Comparison of ENCODE assay signal across 14 cellular contexts in genomic region chr19:16268676-16269319, GRCh38. TPM values are rescaled to one million over a fixed set of nuclear protein-coding genes. Genes with fewer than 3 reads are reported as not detected.
A peak's percentile ranks its signal among the peaks of the same experiment; 100 is the strongest.
DNase-seq lines count a peak whose midpoint lies in the region; ATAC-seq and TF ChIP-seq lines count a peak whose summit lies in the region.
"Had no signal": no experiment of that assay in that cellular context is flagged by ENCODE, and none has a peak within 500 bp of the region (broad histone marks: within the 10 kb centered on the region; RNA-seq: fewer than 3 reads in every experiment).

No MANE protein-coding gene starts in this region.

- H3K27me3 Mint-ChIP-seq in CD4-positive, alpha-beta T cell = no peaks in the 10 kb centered on the region
- H3K27me3 Mint-ChIP-seq: IgD-negative memory B cell had no signal

- no peaks in the 10 kb centered on the region for H3K27me3 ChIP-seq in CD4-positive, alpha-beta T cell (ENCODE audit: control insufficient read depth, insufficient read depth, low read length)
- H3K27me3 ChIP-seq: gastrocnemius medialis had no signal

- no peaks in the 10 kb centered on the region for H3K36me3 Mint-ChIP-seq in CD4-positive, alpha-beta T cell (ENCODE audit: low read depth)
- H3K36me3 Mint-ChIP-seq: IgD-negative memory B cell had no signal

- peak overlapping the region; percentile 61 for H3K27ac Mint-ChIP-seq in CD4-positive, alpha-beta T cell

- peak in 7 of 10 experiments; percentile 33 to 49 (median 39) for DNase-seq in CD4-positive, alpha-beta T cell
- DNase-seq in activated CD4-positive, alpha-beta T cell treated with anti-CD3 and anti-CD28 coated beads for 48 hours = peak; percentile 44
- peak; percentile 60 for DNase-seq in activated naive CD4-positive, alpha-beta T cell treated with anti-CD3 and anti-CD28 coated beads, Interleukin-2, amount 50 U/mL, for 16 hours
- peak; percentile 39 to 52 for DNase-seq in stimulated activated CD4-positive, alpha-beta T cell treated with anti-CD3 and anti-CD28 coated beads, Interleukin-2, amount 100 ng/mL, for 24 hours
- DNase-seq in HUDEP-2 (lab: John Stamatoyannopoulos, UW; ENCODE audit: unreplicated experiment in 76 of 76) (no peak), NCI-H1092 treated with DMSO at 0.1 percent for 48 hours (lab: John Stamatoyannopoulos, UW) (no peak), nucleus accumbens (lab: John Stamatoyannopoulos, UW) (no peak), islet precursor cell (no peak)
- DNase-seq: cerebellar nuclear complex, DMS 273 treated with DMSO at 0.1 percent for 48 hours, gastrocnemius medialis, NCI-H1105 had no signal

- peak; percentile 61 for ATAC-seq in CD4-positive, alpha-beta T cell (ENCODE audit: poor library complexity)
- ATAC-seq: gastrocnemius medialis, right cardiac atrium had no signal

- peak overlapping the region; percentile 38 for H3K4me3 Mint-ChIP-seq in CD4-positive, alpha-beta T cell
- H3K4me3 Mint-ChIP-seq: IgD-negative memory B cell had no signal

- intact Hi-C loops in CD4-positive, alpha-beta T cell (cut with DNase I, micrococcal nuclease) = no loop called here

- TF ChIP-seq CTCF in CD4-positive, alpha-beta T cell (IDR thresholded peaks at IDR 0.05) = no peak

- POLR2A ChIA-PET in CD4-positive, alpha-beta T cell (lab: Charles Lee) = interaction anchor here (0.6 to 3.7 kb wide), 12 partner anchors 10 to 130 kb away, joined by 3 to 21 read pairs (median 4); partner anchors contain the start of gene KLF2

- H3K4me1 Mint-ChIP-seq in CD4-positive, alpha-beta T cell (ENCODE audit: low read depth) = peaks cover 35% of the 10 kb centered on the region

- no peak overlapping the region for H3K27ac ChIP-seq in CD4-positive, alpha-beta T cell (ENCODE audit: low read depth, low read length)
- H3K27ac ChIP-seq: gastrocnemius medialis had no signal

- CTCF ChIA-PET in CD4-positive, alpha-beta T cell (lab: Charles Lee) = interaction anchor here (1.0 kb wide), 1 partner anchor 15 kb away, joined by 3 read pairs; no protein-coding TSS in a partner anchor

- H3K9me3 ChIP-seq in CD4-positive, alpha-beta T cell (ENCODE audit: control insufficient read depth, low read length) = no peaks in the 10 kb centered on the region
- H3K9me3 ChIP-seq: gastrocnemius medialis had no signal

- H3K9me3 Mint-ChIP-seq in CD4-positive, alpha-beta T cell = no peaks in the 10 kb centered on the region

RNA-seq across cellular contexts. Expression of gene KLF2, which starts 55.8 kb away (rescaled TPM):
- total RNA-seq in CD4-positive, alpha-beta T cell = 1,000 to 10,000 TPM; 1,201 to 1,291 TPM

Comparison
In these comparisons a context has a peak if more than half of its experiments do, and no peak if none do; other contexts are left out.
1. DNase-seq: peak in CD4-positive, alpha-beta T cell (7 of 10), activated CD4-positive, alpha-beta T cell treated with anti-CD3 and anti-CD28 coated beads for 48 hours (single experiment), activated naive CD4-positive, alpha-beta T cell treated with anti-CD3 and anti-CD28 coated beads, Interleukin-2, amount 50 U/mL, for 16 hours (single experiment) and stimulated activated CD4-positive, alpha-beta T cell treated with anti-CD3 and anti-CD28 coated beads, Interleukin-2, amount 100 ng/mL, for 24 hours (2 of 2); none in HUDEP-2 (0 of 76), NCI-H1092 treated with DMSO at 0.1 percent for 48 hours (single experiment), nucleus accumbens (0 of 56) and islet precursor cell (single experiment).